ENCODE assay signal across 10 cellular contexts in genomic region chr7:130914589-130915294, GRCh38.
DNase-seq lines count a peak whose midpoint lies in the region; FAIRE-seq and TF ChIP-seq lines count a peak whose summit lies in the region.
"Had no signal": no experiment of that assay in that cellular context is flagged by ENCODE, and none has a peak within 500 bp of the region (broad histone marks: within the 10 kb centered on the region; RNA-seq: fewer than 3 reads in every experiment).

No MANE protein-coding gene starts in this region.

- no peaks in the 10 kb centered on the region for H3K9me3 ChIP-seq in A673 (ENCODE audit: low read depth, low read length, poor library complexity, severe bottlenecking)
- no peaks in the 10 kb centered on the region for H3K9me3 ChIP-seq in astrocyte (ENCODE audit: insufficient read depth, low read depth, low read length)
- H3K9me3 ChIP-seq in muscle layer of duodenum (ENCODE audit: control insufficient read depth in 1 of 2, low read length in 2 of 2) = no peaks in the 10 kb centered on the region

- POLR2A ChIA-PET in A673 (lab: Charles Lee; ENCODE audit: low non-redundant PET) = interaction anchor here (0.7 kb wide), 1 partner anchor 241 kb away, joined by 3 read pairs; no protein-coding TSS in a partner anchor

- no peaks in the 10 kb centered on the region for H3K9me3 Mint-ChIP-seq in astrocyte (ENCODE audit: unreplicated experiment)
- H3K9me3 Mint-ChIP-seq: type B pancreatic cell had no signal

- H3K36me3 ChIP-seq in A673 (ENCODE audit: insufficient read depth, low read length, poor library complexity, severe bottlenecking) = peaks cover 21% of the 10 kb centered on the region
- H3K36me3 ChIP-seq in astrocyte (ENCODE audit: insufficient read depth, low read length) = peaks cover 4% of the 10 kb centered on the region
- peaks cover 0 to 28% of the 10 kb centered on the region in 2 donors for H3K36me3 ChIP-seq in muscle layer of duodenum (ENCODE audit: control insufficient read depth in 1 of 2, insufficient read depth in 2 of 2, low read length in 2 of 2)

- H3K27ac ChIP-seq in A673 (ENCODE audit: low read depth, low read length, poor library complexity, severe bottlenecking) (peak overlapping the region; percentile 94), astrocyte (ENCODE audit: low read depth, low read length) (peak overlapping the region; percentile 99), muscle layer of duodenum (ENCODE audit: low read length) (peak overlapping the region; percentile 97)

- FAIRE-seq in astrocyte (lab: Jason Lieb, UNC) (no peak), HTR-8/SVneo (lab: Jason Lieb, UNC) (no peak)

- no peak overlapping the region for H3K4me3 Mint-ChIP-seq in astrocyte (ENCODE audit: unreplicated experiment)
- H3K4me3 Mint-ChIP-seq: type B pancreatic cell had no signal

- peaks cover 90% of the 10 kb centered on the region for H3K79me2 ChIP-seq in astrocyte (ENCODE audit: insufficient read depth, low read length)

- peaks cover 57% of the 10 kb centered on the region for H3K4me1 ChIP-seq in A673 (ENCODE audit: insufficient read depth, low read length, poor library complexity, severe bottlenecking)
- peaks cover 66% of the 10 kb centered on the region for H3K4me1 ChIP-seq in astrocyte (ENCODE audit: insufficient read depth, low read length)
- peaks cover 30 to 36% of the 10 kb centered on the region in 2 donors for H3K4me1 ChIP-seq in muscle layer of duodenum (ENCODE audit: control insufficient read depth in 1 of 2, insufficient read depth in 2 of 2, low read length in 2 of 2)

- H3K27ac Mint-ChIP-seq in astrocyte (ENCODE audit: unreplicated experiment) = peak overlapping the region; percentile 100
- H3K27ac Mint-ChIP-seq: progenitor cell of endocrine pancreas, type B pancreatic cell had no signal

- H3K36me3 Mint-ChIP-seq in astrocyte (ENCODE audit: low read depth, unreplicated experiment) = peaks cover 10% of the 10 kb centered on the region
- H3K36me3 Mint-ChIP-seq: type B pancreatic cell had no signal

- H3K4me3 ChIP-seq in A673 (ENCODE audit: low read depth, low read length, poor library complexity, severe bottlenecking) = peak overlapping the region; percentile 60
- H3K4me3 ChIP-seq in astrocyte (ENCODE audit: insufficient read depth, low read depth, low read length) = no peak overlapping the region
- no peak overlapping the region for H3K4me3 ChIP-seq in muscle layer of duodenum (ENCODE audit: low read depth in 1 of 2, low read length in 2 of 2)

- DNase-seq in A673 (ENCODE audit: low spot score) = no peak
- peak; percentile 30 for DNase-seq in HT-29 (ENCODE audit: low spot score)
- no peak for DNase-seq in astrocyte (ENCODE audit: low read depth)
- DNase-seq in germinal center (ENCODE audit: low spot score) = no peak
- DNase-seq in Ammon's horn (ENCODE audit: low spot score) = no peak
- no peak for DNase-seq in HTR-8/SVneo (ENCODE audit: insufficient read length, low spot score)
- no peak for DNase-seq in NCI-H345 treated with DMSO at 0.1 percent for 48 hours (lab: John Stamatoyannopoulos, UW; ENCODE audit: unreplicated experiment)

- intact Hi-C loops in A673 (cut with micrococcal nuclease; ENCODE audit: unreplicated experiment) = no loop called here

- peak overlapping the region; percentile 97 for H3K9ac ChIP-seq in astrocyte (ENCODE audit: low read length)

- H3K27me3 Mint-ChIP-seq in astrocyte (ENCODE audit: low read depth, unreplicated experiment) = no peaks in the 10 kb centered on the region

- peaks cover 14% of the 10 kb centered on the region for H4K20me1 ChIP-seq in astrocyte (ENCODE audit: insufficient read depth, low read length)

- peak overlapping the region; percentile 88 for H3K4me2 ChIP-seq in astrocyte (ENCODE audit: low read length)

- H2AFZ ChIP-seq in astrocyte (ENCODE audit: low read depth, low read length) = no peak overlapping the region

- CTCF ChIA-PET in A673 (lab: Charles Lee) = no interaction called here

- TF ChIP-seq CTCF in A673 (conservative IDR thresholded peaks at IDR 0.05; ENCODE audit: low read depth, low read length) = no peak
- TF ChIP-seq CTCF in astrocyte (IDR thresholded peaks at IDR 0.05; ENCODE audit: insufficient read depth, low read depth, low read length) = no peak

- H3K27me3 ChIP-seq in A673 (replicated peaks; ENCODE audit: insufficient read depth, low read depth, low read length, poor library complexity) = no peaks in the 10 kb centered on the region
- no peaks in the 10 kb centered on the region for H3K27me3 ChIP-seq in astrocyte (ENCODE audit: insufficient read depth, low read length)
- no peaks in the 10 kb centered on the region for H3K27me3 ChIP-seq in muscle layer of duodenum (ENCODE audit: low read depth, low read length)

- BruUV-seq in A673 (replicated peaks; lab: Mats Ljungman, UMichigan) = no TSS peak

- peaks cover 69% of the 10 kb centered on the region for H3K4me1 Mint-ChIP-seq in astrocyte (ENCODE audit: low read depth, unreplicated experiment)
